10 cellular contexts compared by ENCODE assay signal in genomic region chrX:151754042-151754419, GRCh38. TPM values are rescaled to one million over a fixed set of nuclear protein-coding genes. Genes with fewer than 3 reads are reported as not detected.
DNase-seq lines count a peak whose midpoint lies in the region; ATAC-seq and TF ChIP-seq lines count a peak whose summit lies in the region.
"Had no signal": no experiment of that assay in that cellular context is flagged by ENCODE, and none has a peak within 500 bp of the region (broad histone marks: within the 10 kb centered on the region; RNA-seq: fewer than 3 reads in every experiment).

No MANE protein-coding gene starts in this region.

- DNase-seq in NCI-H82 (lab: John Stamatoyannopoulos, UW) (peak; percentile 4), NCI-H82 treated with DMSO at 0.1 percent for 48 hours (lab: John Stamatoyannopoulos, UW; ENCODE audit: unreplicated experiment) (no peak), Panc1 (ENCODE audit: low read depth, low spot score) (no peak), fibroblast of pulmonary artery (ENCODE audit: low read depth) (peak; percentile 22), stromal cell of bone marrow (ENCODE audit: low read depth) (peak; percentile 63), NAMALWA (ENCODE audit: low spot score) (no peak)
- no peak for DNase-seq in activated effector memory CD4-positive, alpha-beta T cell treated with anti-CD3 and anti-CD28 coated beads, Interleukin-2, amount 50 U/mL, for 16 hours
- DNase-seq in T-helper 2 cell treated with Interferon-gamma antibody and Interleukin-4, amounts not matched to agents 5 μg/mL and 100 μg/mL, for 36 hours (ENCODE audit: low spot score) = no peak

- no peaks in the 10 kb centered on the region; the same call in 1 of the 2 replicates for H3K27me3 ChIP-seq in Panc1 (ENCODE audit: control insufficient read depth, insufficient read depth, low read length)

- no peak overlapping the region for H3K4me3 Mint-ChIP-seq in T-helper 2 cell treated with Interferon-gamma antibody and Interleukin-4, amounts not matched to agents 5 μg/mL and 100 μg/mL, for 36 hours
- H3K4me3 Mint-ChIP-seq: activated CD8-positive, alpha-beta T cell treated with anti-CD3 and anti-CD28 coated beads for 36 hours had no signal

- H3K27ac ChIP-seq in Panc1 (ENCODE audit: low read length) = no peak overlapping the region
- H3K27ac ChIP-seq: psoas muscle had no signal

- H3K36me3 ChIP-seq in Panc1 (ENCODE audit: control insufficient read depth, insufficient read depth, low read length) = no peaks in the 10 kb centered on the region

- in situ Hi-C loops in Panc1 (cut with HindIII; ENCODE audit: low pct_unique_long_range_greater_than_20kb, low sequenced_read_pairs) = no loop called here

- no TSS peak for BruUV-seq in Panc1 (replicated peaks; lab: Mats Ljungman, UMichigan)

- no peak overlapping the region for H3K4me3 ChIP-seq in Panc1 (ENCODE audit: low read depth in 2 of 2, low read length in 2 of 2)
- H3K4me3 ChIP-seq in fibroblast of pulmonary artery (replicated peaks; ENCODE audit: low read depth, low read length) = no peak overlapping the region
- H3K4me3 ChIP-seq: psoas muscle had no signal

- H3K4me1 ChIP-seq in Panc1 (ENCODE audit: control insufficient read depth, insufficient read depth, low read length) = no peaks in the 10 kb centered on the region
- H3K4me1 ChIP-seq: psoas muscle had no signal

- no peaks in the 10 kb centered on the region for H3K36me3 Mint-ChIP-seq in T-helper 2 cell treated with Interferon-gamma antibody and Interleukin-4, amounts not matched to agents 5 μg/mL and 100 μg/mL, for 36 hours (ENCODE audit: low read depth)

- POLR2A ChIA-PET in Panc1 (lab: Charles Lee) = no interaction called here

- CTCF ChIA-PET in Panc1 (lab: Charles Lee) = interaction anchor here (1.2 to 1.5 kb wide), 2 partner anchors 878 to 882 kb away, joined by 4 to 10 read pairs; no protein-coding TSS in a partner anchor

- H3K27ac Mint-ChIP-seq in T-helper 2 cell treated with Interferon-gamma antibody and Interleukin-4, amounts not matched to agents 5 μg/mL and 100 μg/mL, for 36 hours = no peak overlapping the region
- H3K27ac Mint-ChIP-seq: activated CD8-positive, alpha-beta T cell treated with anti-CD3 and anti-CD28 coated beads for 36 hours had no signal

- TF ChIP-seq CTCF in Panc1 (IDR thresholded peaks at IDR 0.05) (no peak), fibroblast of pulmonary artery (IDR thresholded peaks at IDR 0.05; ENCODE audit: low read length, missing control alignments) (no peak)

- intact Hi-C loops in Panc1 (cut with micrococcal nuclease; ENCODE audit: unreplicated experiment) = loop anchor here (5.0 to 10.0 kb wide), 2 partner anchors 371 to 883 kb away; partner anchors contain the start of gene GABRQ

- H3K27me3 Mint-ChIP-seq in T-helper 2 cell treated with Interferon-gamma antibody and Interleukin-4, amounts not matched to agents 5 μg/mL and 100 μg/mL, for 36 hours (ENCODE audit: low read depth) = no peaks in the 10 kb centered on the region

- no peaks in the 10 kb centered on the region for H3K9me3 Mint-ChIP-seq in T-helper 2 cell treated with Interferon-gamma antibody and Interleukin-4, amounts not matched to agents 5 μg/mL and 100 μg/mL, for 36 hours
- H3K9me3 Mint-ChIP-seq: activated CD8-positive, alpha-beta T cell treated with anti-CD3 and anti-CD28 coated beads for 36 hours had no signal

- no peaks in the 10 kb centered on the region for H3K4me1 Mint-ChIP-seq in T-helper 2 cell treated with Interferon-gamma antibody and Interleukin-4, amounts not matched to agents 5 μg/mL and 100 μg/mL, for 36 hours (ENCODE audit: low read depth)

- peak; percentile 28; the same call in 1 of the 2 replicates for ATAC-seq in Panc1

- H3K9me3 ChIP-seq in Panc1 (ENCODE audit: control insufficient read depth, insufficient read depth, low read depth, low read length) = no peaks in the 10 kb centered on the region
- H3K9me3 ChIP-seq: psoas muscle had no signal

RNA-seq across cellular contexts. Expression of gene CNGA2, which starts 19.5 kb away (rescaled TPM):
- total RNA-seq in Panc1 (2021; ENCODE audit: unreplicated experiment) = not detected
- polyA plus RNA-seq in Panc1 (2012; ENCODE audit: insufficient read length) = not detected
- total RNA-seq: activated CD8-positive, alpha-beta T cell treated with anti-CD3 and anti-CD28 coated beads for 36 hours; psoas muscle had no signal
- polyA plus RNA-seq: psoas muscle had no signal

RNA-seq across cellular contexts. Expression of gene FATE1, which starts 38.2 kb away (rescaled TPM):
- total RNA-seq in Panc1 (2021; ENCODE audit: unreplicated experiment) = not detected
- polyA plus RNA-seq in Panc1 (2012; ENCODE audit: insufficient read length) = not detected
- total RNA-seq: activated CD8-positive, alpha-beta T cell treated with anti-CD3 and anti-CD28 coated beads for 36 hours had no signal

RNA-seq across cellular contexts. Expression of gene PRRG3, which starts 58.8 kb away (rescaled TPM):
- total RNA-seq in Panc1 (2021; ENCODE audit: unreplicated experiment) = not detected
- not detected for polyA plus RNA-seq in Panc1 (2012; ENCODE audit: insufficient read length)
- total RNA-seq: activated CD8-positive, alpha-beta T cell treated with anti-CD3 and anti-CD28 coated beads for 36 hours had no signal

Comparison
In these comparisons a context has a peak if more than half of its experiments do, and no peak if none do; other contexts are left out.
1. DNase-seq: peak in NCI-H82 (single experiment), fibroblast of pulmonary artery (single experiment) and stromal cell of bone marrow (single experiment); none in NCI-H82 treated with DMSO at 0.1 percent for 48 hours (single experiment), Panc1 (single experiment), NAMALWA (single experiment), activated effector memory CD4-positive, alpha-beta T cell treated with anti-CD3 and anti-CD28 coated beads, Interleukin-2, amount 50 U/mL, for 16 hours (single experiment) and T-helper 2 cell treated with Interferon-gamma antibody and Interleukin-4, amounts not matched to agents 5 μg/mL and 100 μg/mL, for 36 hours (single experiment).